In the genomic region with DNA sequence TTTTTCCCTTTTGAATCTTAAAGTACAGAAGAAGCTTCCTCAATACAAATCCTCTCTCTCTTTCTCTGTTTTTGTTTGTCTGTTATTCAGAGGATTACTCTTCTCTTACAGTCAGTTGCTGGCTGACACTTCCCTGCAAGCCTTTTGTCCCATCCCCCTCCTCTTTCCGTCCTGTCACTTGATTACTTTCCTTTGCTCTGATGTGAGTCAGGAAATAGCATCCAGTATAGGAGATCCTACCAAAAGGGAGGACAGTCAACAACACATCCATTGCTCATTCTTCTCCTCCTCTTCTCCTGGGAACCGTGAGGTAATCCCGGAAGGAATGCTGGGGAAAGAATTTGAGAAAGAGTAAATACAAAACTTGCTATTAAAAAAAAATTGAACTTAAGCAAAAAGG, we compare ENCODE assay signal across 13 cellular contexts.
A peak's percentile ranks its signal among the peaks of the same experiment; 100 is the strongest.
DNase-seq lines count a peak whose midpoint lies in the region; ATAC-seq and TF ChIP-seq lines count a peak whose summit lies in the region.
"Had no signal": no experiment of that assay in that cellular context is flagged by ENCODE, and none has a peak within 500 bp of the region (broad histone marks: within the 10 kb centered on the region; RNA-seq: fewer than 3 reads in every experiment).

No MANE protein-coding gene starts in this region.

- peak overlapping the region; percentile 56 for H3K4me2 ChIP-seq in IMR-90 (ENCODE audit: low read depth, low read length)

- H3K79me1 ChIP-seq in IMR-90 (ENCODE audit: low read depth in 1 of 2, low read length in 2 of 2), result no peaks in the 10 kb centered on the region

- H4K20me1 ChIP-seq in IMR-90 (ENCODE audit: insufficient read depth, low read length), result no peaks in the 10 kb centered on the region

- H3K4ac ChIP-seq in IMR-90 (ENCODE audit: low read depth, low read length), result peak overlapping the region; percentile 42; the same call in 1 of the 2 replicates

- H4K8ac ChIP-seq in IMR-90 (ENCODE audit: low read depth in 2 of 2, low read length in 2 of 2), result peak overlapping the region in 1 of 2 experiments; percentile 48; a peak in 2 of 4 replicates

- H3K18ac ChIP-seq in IMR-90 (ENCODE audit: low read depth, low read length), result peak overlapping the region; percentile 16; the same call in 1 of the 2 replicates

- intact Hi-C loops in IMR-90 (cut with micrococcal nuclease), result no loop called here

- H3K4me1 ChIP-seq in IMR-90 (ENCODE audit: control insufficient read depth, insufficient read depth, low read length), result no peaks in the 10 kb centered on the region
- H3K4me1 ChIP-seq: parathyroid adenoma had no signal

- no TSS peak for BruUV-seq in IMR-90 (replicated peaks; lab: Mats Ljungman, UMichigan)

- no peak for TF ChIP-seq RAD21 in IMR-90 (IDR thresholded peaks at IDR 0.05; ENCODE audit: low read length)

- no peaks in the 10 kb centered on the region for H3K27me3 ChIP-seq in IMR-90 (ENCODE audit: control insufficient read depth, insufficient read depth, low read length)

- no peak overlapping the region; the same call in 1 of the 2 replicates for H2AK5ac ChIP-seq in IMR-90 (ENCODE audit: low read depth, low read length)

- TF ChIP-seq CTCF in IMR-90 (conservative IDR thresholded peaks at IDR 0.05; ENCODE audit: low read depth, low read length) (no peak), cardiac fibroblast (IDR thresholded peaks at IDR 0.05; ENCODE audit: low read depth, low read length) (no peak)

- H2BK5ac ChIP-seq in IMR-90 (ENCODE audit: low read depth, low read length, poor library complexity, severe bottlenecking), result peak overlapping the region; percentile 59

- H3K56ac ChIP-seq in IMR-90 (ENCODE audit: extremely low read depth, insufficient read depth, low read length), result peak overlapping the region; percentile 33; the same call in 1 of the 2 replicates

- H3K14ac ChIP-seq in IMR-90 (replicated peaks; ENCODE audit: low read depth, low read length), result 0 out of 2 replicates have a peak overlapping the region, but pooled peaks have one; percentile 3

- no peaks in the 10 kb centered on the region for H3K9me3 ChIP-seq in IMR-90 (ENCODE audit: control insufficient read depth, insufficient read depth, low read length)

- H2BK20ac ChIP-seq in IMR-90 (ENCODE audit: low read depth, low read length), result 0 out of 2 replicates have a peak overlapping the region, but pooled peaks have one; percentile 45

- peak overlapping the region; percentile 26; the same call in 1 of the 2 replicates for H4K91ac ChIP-seq in IMR-90 (ENCODE audit: insufficient read depth, low read depth, low read length)

- peak overlapping the region; percentile 23; the same call in 1 of the 2 replicates for H3K27ac ChIP-seq in IMR-90 (ENCODE audit: insufficient read depth, low read length)
- no peak overlapping the region for H3K27ac ChIP-seq in substantia nigra (ENCODE audit: low read depth, low read length, poor library complexity, severe bottlenecking)
- H3K27ac ChIP-seq: parathyroid adenoma had no signal

- WGBS in IMR-90 (ENCODE audit: extremely low coverage in 2 of 2, insufficient read length in 1 of 2), 2 experiments, result no CpG with 5 or more reads among the region's 3 CpGs

- H3K23ac ChIP-seq in IMR-90 (ENCODE audit: low read depth, low read length), result peak overlapping the region; percentile 37; the same call in 1 of the 2 replicates

- H3K9ac ChIP-seq in IMR-90 (ENCODE audit: low read depth, low read length), result no peak overlapping the region
- H3K9ac ChIP-seq: parathyroid adenoma had no signal

- H2BK120ac ChIP-seq in IMR-90 (ENCODE audit: low read depth, low read length), result peak overlapping the region; percentile 74

- CTCF ChIA-PET in IMR-90 (lab: Yijun Ruan, JAX), result no interaction called here

- dilution Hi-C loops in IMR-90 (cut with HindIII; ENCODE audit: low sequenced_read_pairs, unreplicated experiment), result no loop called here

- H2BK15ac ChIP-seq in IMR-90 (ENCODE audit: low read depth, low read length), result no peak overlapping the region

- H4K5ac ChIP-seq in IMR-90 (ENCODE audit: low read depth, low read length), result 0 out of 2 replicates have a peak overlapping the region, but pooled peaks have one; percentile 10

- H2AK9ac ChIP-seq in IMR-90 (replicated peaks; ENCODE audit: low read depth, low read length, poor library complexity), result no peak overlapping the region

- DNase-seq in AG08396 (ENCODE audit: low spot score) (peak; percentile 10), IMR-90 (peak; percentile 77), cardiac fibroblast (ENCODE audit: low read depth in 2 of 2) (peak; percentile 15 to 70), kidney glomerular epithelial cell (lab: John Stamatoyannopoulos, UW) (peak; percentile 7), substantia nigra (lab: John Stamatoyannopoulos, UW) (no peak), hypothalamus (lab: John Stamatoyannopoulos, UW) (no peak)
- DNase-seq: activated CD8-positive, alpha-beta memory T cell treated with anti-CD3 and anti-CD28 coated beads, Interleukin-2, amount 10 ng/mL, durations not matched to agents 7 days and 5 days; NCI-H187 treated with DMSO at 0.1 percent for 48 hours; stimulated activated CD4-positive, alpha-beta T cell treated with anti-CD3 and anti-CD28 coated beads, Interleukin-4, amount 100 ng/mL, for 1 hour; T1000 had no signal

- H3K4me3 ChIP-seq in IMR-90 (ENCODE audit: insufficient read depth, low read depth, low read length) (no peak overlapping the region), cardiac fibroblast (replicated peaks in 1 of 2; ENCODE audit: low read depth in 2 of 2, low read length in 2 of 2) (no peak overlapping the region)

- H3K9me1 ChIP-seq in IMR-90 (ENCODE audit: insufficient read depth, low read length), result no peaks in the 10 kb centered on the region

- H2AFZ ChIP-seq in IMR-90 (replicated peaks; ENCODE audit: low read length, poor library complexity), result no peak overlapping the region
- H2AFZ ChIP-seq: parathyroid adenoma had no signal

- no peak for TF ChIP-seq POLR2A in IMR-90 (IDR thresholded peaks at IDR 0.05; ENCODE audit: low read depth, low read length)

- POLR2A ChIA-PET in IMR-90 (lab: Charles Lee; ENCODE audit: unreplicated experiment), result interaction anchor here (0.6 kb wide), 1 partner anchor 544 kb away, joined by 4 read pairs; no protein-coding TSS in a partner anchor

- ATAC-seq in IMR-90 (ENCODE audit: low read depth) (peak; percentile 89), GM19035 (IDR thresholded peaks at IDR 0.05; ENCODE audit: unreplicated experiment) (no peak), GM21360 (IDR thresholded peaks at IDR 0.05; ENCODE audit: unreplicated experiment) (no peak)
- ATAC-seq: activated CD8-positive, alpha-beta memory T cell treated with anti-CD3 and anti-CD28 coated beads, Interleukin-2, amount 10 ng/mL, durations not matched to agents 7 days and 5 days had no signal

- no peaks in the 10 kb centered on the region for H3K36me3 ChIP-seq in IMR-90 (ENCODE audit: control insufficient read depth, insufficient read depth, low read length)

- in situ Hi-C loops in IMR-90 (cut with MboI; ENCODE audit: low sequenced_read_pairs), result no loop called here

TF ChIP-seq in IMR-90, 13 proteins besides CTCF, POLR2A, EP300 and RAD21:
- TF ChIP-seq RFX5 (IDR thresholded peaks at IDR 0.05; ENCODE audit: low read depth, low read length) (no peak), CEBPB (IDR thresholded peaks at IDR 0.05; ENCODE audit: low read depth, low read length) (peak; percentile 44; the same call in 1 of the 2 replicates)

Comparison
In these comparisons a context has a peak if more than half of its experiments do, and no peak if none do; other contexts are left out.
1. DNase-seq: peak in AG08396 (single experiment), IMR-90 (single experiment), cardiac fibroblast (2 of 2) and kidney glomerular epithelial cell (single experiment); none in substantia nigra (0 of 49) and hypothalamus (0 of 51).